1 cellular context compared by ENCODE assay signal in genomic region chr11:8384199-8384821, GRCh38.
TF ChIP-seq lines count a peak whose summit lies in the region.

No MANE protein-coding gene starts in this region.

TF ChIP-seq in GM23338, 12 proteins besides CTCF, POLR2A, EP300 and RAD21:
- TF ChIP-seq REST (IDR thresholded peaks at IDR 0.05; ENCODE audit: unreplicated experiment) (no peak), ZNF114 (CRISPR knock-in tag; IDR thresholded peaks at IDR 0.05) (no peak), ZNF462 (CRISPR knock-in tag; IDR thresholded peaks at IDR 0.05) (no peak), ETS1 (IDR thresholded peaks at IDR 0.05) (no peak), EZH2phosphoT487 (IDR thresholded peaks at IDR 0.05; ENCODE audit: unreplicated experiment) (no peak), JUNB (IDR thresholded peaks at IDR 0.05; ENCODE audit: unreplicated experiment) (no peak), STAT1 (IDR thresholded peaks at IDR 0.05; ENCODE audit: unreplicated experiment) (no peak), NANOG (IDR thresholded peaks at IDR 0.05; ENCODE audit: borderline replicate concordance) (no peak), CREB1 (CRISPR knock-in tag; IDR thresholded peaks at IDR 0.05; ENCODE audit: low read depth) (no peak), EZH2 (IDR thresholded peaks at IDR 0.05; ENCODE audit: low read depth, unreplicated experiment) (no peak), ZNF331 (CRISPR knock-in tag; IDR thresholded peaks at IDR 0.05; ENCODE audit: low read depth) (no peak), POLR2AphosphoS5 (IDR thresholded peaks at IDR 0.05; ENCODE audit: low read depth) (no peak)
